In the genomic region with DNA sequence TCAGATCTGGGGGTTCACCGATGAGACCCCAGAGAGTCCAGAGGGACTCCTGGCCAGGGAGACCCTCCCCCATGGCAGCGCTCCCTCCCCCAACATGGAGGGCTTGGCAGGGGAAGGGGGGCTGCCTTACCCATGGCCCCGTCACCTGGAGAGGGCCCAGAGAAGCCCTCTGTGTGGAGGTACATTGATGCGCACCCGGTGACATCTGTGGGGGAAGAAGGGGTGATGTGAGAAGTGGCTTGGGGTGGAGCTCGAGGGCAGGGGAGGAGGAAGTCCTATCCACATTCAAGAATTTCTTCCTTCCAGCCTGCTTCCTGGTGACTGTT, we compare ENCODE assay signal across 11 cellular contexts. TPM values are rescaled to one million over a fixed set of nuclear protein-coding genes. Genes with fewer than 3 reads are reported as not detected.
A peak's percentile ranks its signal among the peaks of the same experiment; 100 is the strongest.
DNase-seq lines count a peak whose midpoint lies in the region; ATAC-seq, FAIRE-seq and TF ChIP-seq lines count a peak whose summit lies in the region.
"Had no signal": no experiment of that assay in that cellular context is flagged by ENCODE, and none has a peak within 500 bp of the region (broad histone marks: within the 10 kb centered on the region; RNA-seq: fewer than 3 reads in every experiment).

No MANE protein-coding gene starts in this region.

- H3K14ac ChIP-seq in H1 (ENCODE audit: insufficient read length) = no peak overlapping the region

- H3K27me3 ChIP-seq in NT2/D1 (ENCODE audit: insufficient read depth, insufficient read length) = no peaks in the 10 kb centered on the region
- H3K27me3 ChIP-seq in H1 (replicated peaks in 1 of 4; ENCODE audit: control insufficient read depth in 3 of 4, extremely low read depth in 1 of 4, insufficient read depth in 3 of 4, low read length in 3 of 4) = no peaks in the 10 kb centered on the region
- no peaks in the 10 kb centered on the region for H3K27me3 ChIP-seq in lower lobe of right lung (ENCODE audit: low read depth)
- H3K27me3 ChIP-seq in suprapubic skin = no peaks in the 10 kb centered on the region

- no peak overlapping the region for H3K23ac ChIP-seq in H1 (ENCODE audit: insufficient read length)

- H3K4me3 Mint-ChIP-seq in activated T-cell treated with anti-CD3 and anti-CD28 coated beads, Interleukin-2, amount 50 U/mL, for 72 hours = no peak overlapping the region
- H3K4me3 Mint-ChIP-seq: activated CD4-positive, alpha-beta T cell treated with anti-CD3 and anti-CD28 coated beads, Interleukin-2, amount 10 ng/mL, durations not matched to agents 7 days and 5 days; activated naive CD4-positive, alpha-beta T cell treated with anti-CD3 and anti-CD28 coated beads, Interleukin-2, amount 50 U/mL, for 24 hours had no signal

- peak overlapping the region; percentile 40 for H3K4ac ChIP-seq in H1 (replicated peaks; ENCODE audit: insufficient read length, low read depth, low read length)

- no peaks in the 10 kb centered on the region for H3K79me2 ChIP-seq in H1 (ENCODE audit: control insufficient read depth in 1 of 2, insufficient read depth in 2 of 2, low read length in 2 of 2)

- no peak overlapping the region for H4K8ac ChIP-seq in H1 (ENCODE audit: extremely low read depth, insufficient read depth, low read length)

- H2BK15ac ChIP-seq in H1 (ENCODE audit: low read length) = no peak overlapping the region

- H3K18ac ChIP-seq in H1 (ENCODE audit: extremely low read depth, low read length) = peak overlapping the region; percentile 93; the same call in 1 of the 2 replicates

- peak overlapping the region; percentile 99 for H2BK12ac ChIP-seq in H1 (ENCODE audit: low read depth, low read length)

- H3K27me3 Mint-ChIP-seq in activated T-cell treated with anti-CD3 and anti-CD28 coated beads, Interleukin-2, amount 50 U/mL, for 72 hours (ENCODE audit: low read depth) = no peaks in the 10 kb centered on the region
- H3K27me3 Mint-ChIP-seq: activated CD4-positive, alpha-beta T cell treated with anti-CD3 and anti-CD28 coated beads, Interleukin-2, amount 10 ng/mL, durations not matched to agents 7 days and 5 days; activated naive CD4-positive, alpha-beta T cell treated with anti-CD3 and anti-CD28 coated beads, Interleukin-2, amount 50 U/mL, for 24 hours had no signal

- no peaks in the 10 kb centered on the region for H3K9me3 Mint-ChIP-seq in activated T-cell treated with anti-CD3 and anti-CD28 coated beads, Interleukin-2, amount 50 U/mL, for 72 hours
- H3K9me3 Mint-ChIP-seq: activated CD4-positive, alpha-beta T cell treated with anti-CD3 and anti-CD28 coated beads, Interleukin-2, amount 10 ng/mL, durations not matched to agents 7 days and 5 days; activated naive CD4-positive, alpha-beta T cell treated with anti-CD3 and anti-CD28 coated beads, Interleukin-2, amount 50 U/mL, for 24 hours had no signal

- DNase-seq in NT2/D1 (ENCODE audit: low read depth, low spot score) (no peak), H1 (ENCODE audit: low read depth in 1 of 2, low spot score in 2 of 2) (no peak), lower lobe of right lung (no peak), suprapubic skin (ENCODE audit: low spot score in 2 of 2) (peak in 1 of 2 donors; percentile 58)
- DNase-seq in activated T-cell treated with anti-CD3 and anti-CD28 coated beads, Interleukin-2, amount 50 U/mL, for 72 hours = no peak
- DNase-seq in stimulated activated CD4-positive, alpha-beta T cell treated with anti-CD3 and anti-CD28 coated beads, Interleukin-4, amount 100 ng/mL, for 4 hours = no peak
- DNase-seq: activated CD4-positive, alpha-beta T cell treated with anti-CD3 and anti-CD28 coated beads, Interleukin-2, amount 10 ng/mL, durations not matched to agents 7 days and 5 days; Calu3; NCI-H446 had no signal

- peaks cover 32% of the 10 kb centered on the region for H3K4me1 ChIP-seq in NT2/D1 (ENCODE audit: insufficient read depth, insufficient read length)
- H3K4me1 ChIP-seq in H1 (replicated peaks in 1 of 4; ENCODE audit: control insufficient read depth in 3 of 4, insufficient read depth in 4 of 4, low read length in 3 of 4) = peaks cover 18 to 45% (median 23%) of the 10 kb centered on the region in 4 experiments
- peaks cover 16% of the 10 kb centered on the region for H3K4me1 ChIP-seq in lower lobe of right lung
- peaks cover 17% of the 10 kb centered on the region for H3K4me1 ChIP-seq in suprapubic skin

- H3K4me2 ChIP-seq in H1 (ENCODE audit: insufficient read depth in 1 of 2, low read depth in 2 of 2, low read length in 2 of 2) = peak overlapping the region; percentile 81 to 93

- H3K27ac Mint-ChIP-seq in activated T-cell treated with anti-CD3 and anti-CD28 coated beads, Interleukin-2, amount 50 U/mL, for 72 hours = no peak overlapping the region
- H3K27ac Mint-ChIP-seq: activated CD4-positive, alpha-beta T cell treated with anti-CD3 and anti-CD28 coated beads, Interleukin-2, amount 10 ng/mL, durations not matched to agents 7 days and 5 days; activated naive CD4-positive, alpha-beta T cell treated with anti-CD3 and anti-CD28 coated beads, Interleukin-2, amount 50 U/mL, for 24 hours had no signal

- H3K79me1 ChIP-seq in H1 (ENCODE audit: low read depth, low read length) = peaks cover 2% of the 10 kb centered on the region; the same call in 1 of the 2 replicates

- TF ChIP-seq POLR2A in H1 (IDR thresholded peaks at IDR 0.05; ENCODE audit: control extremely low read depth in 1 of 2, low read depth in 2 of 2, low read length in 2 of 2) = no peak
- no peak for TF ChIP-seq POLR2A in suprapubic skin (IDR thresholded peaks at IDR 0.05)

- no peak for TF ChIP-seq RAD21 in H1 (IDR thresholded peaks at IDR 0.05 in 1 of 2, conservative IDR thresholded peaks at IDR 0.05 in 1 of 2; ENCODE audit: low read depth in 2 of 2, low read length in 2 of 2)

- H4K5ac ChIP-seq in H1 (ENCODE audit: insufficient read length, low read depth, low read length) = no peak overlapping the region

- H3K36me3 ChIP-seq in NT2/D1 (ENCODE audit: insufficient read depth, insufficient read length, low read length) (peaks cover 66% of the 10 kb centered on the region), H1 (ENCODE audit: control insufficient read depth in 2 of 4, insufficient read depth in 4 of 4, low read length in 3 of 4) (peaks cover 0 to 15% (median 8%) of the 10 kb centered on the region in 4 experiments; a peak in 5 of 8 replicates), lower lobe of right lung (peaks cover 29% of the 10 kb centered on the region), suprapubic skin (peaks cover 25% of the 10 kb centered on the region)

- H3K9me3 ChIP-seq in NT2/D1 (ENCODE audit: insufficient read depth, low read length) = no peaks in the 10 kb centered on the region
- no peaks in the 10 kb centered on the region for H3K9me3 ChIP-seq in H1 (ENCODE audit: insufficient read depth in 2 of 2, low read depth in 1 of 2, low read length in 1 of 2)
- no peaks in the 10 kb centered on the region for H3K9me3 ChIP-seq in lower lobe of right lung
- H3K9me3 ChIP-seq in suprapubic skin = no peaks in the 10 kb centered on the region

- POLR2A ChIA-PET in H1 (lab: Charles Lee; ENCODE audit: partially characterized antibody) = interaction anchor here (0.8 to 12.6 kb wide), 17 partner anchors 8 to 173 kb away, joined by 3 to 345 read pairs (median 4); a partner anchor contains a TSS

- H3K56ac ChIP-seq in H1 (replicated peaks; ENCODE audit: insufficient read length, low read depth, low read length) = no peak overlapping the region

- H2AK5ac ChIP-seq in H1 (ENCODE audit: low read depth, low read length) = peak overlapping the region; percentile 99; the same call in 1 of the 2 replicates

- H3K9ac ChIP-seq in NT2/D1 (ENCODE audit: insufficient read length, low read depth) (peak overlapping the region; percentile 21), H1 (replicated peaks in 1 of 4; ENCODE audit: extremely low read depth in 1 of 4, low read depth in 3 of 4, low read length in 3 of 4) (peak overlapping the region in 2 of 4 experiments; percentile 25 to 68; a peak in 2 of 7 replicates)

- intact Hi-C loops in lower lobe of right lung (cut with DNase I) = no loop called here

- H4K20me1 ChIP-seq in H1 (replicated peaks in 1 of 2; ENCODE audit: control insufficient read depth in 1 of 2, insufficient read depth in 2 of 2, low read length in 2 of 2) = peaks cover 2% of the 10 kb centered on the region in 2 experiments

- CTCF ChIA-PET in H1 (lab: Charles Lee; ENCODE audit: partially characterized antibody) = interaction anchor here (1.4 to 2.4 kb wide), 5 partner anchors 10 to 230 kb away, joined by 3 to 5 read pairs (median 4); no protein-coding TSS in a partner anchor

- H3K27ac ChIP-seq in H1 (ENCODE audit: low read depth, low read length) (peak overlapping the region; percentile 89), lower lobe of right lung (peak overlapping the region; percentile 58), suprapubic skin (no peak overlapping the region)

- H3K4me3 ChIP-seq in NT2/D1 (ENCODE audit: insufficient read length, low read depth) = no peak overlapping the region
- peak overlapping the region in 2 of 4 experiments; percentile 39 to 59; a peak in 3 of 8 replicates for H3K4me3 ChIP-seq in H1 (ENCODE audit: extremely low read depth in 1 of 4, insufficient read depth in 2 of 4, low read depth in 3 of 4, low read length in 4 of 4)
- H3K4me3 ChIP-seq in lower lobe of right lung = peak overlapping the region; percentile 11
- peak overlapping the region; percentile 3 for H3K4me3 ChIP-seq in suprapubic skin

- FAIRE-seq in H1 (lab: Jason Lieb, UNC) = no peak

- H3K23me2 ChIP-seq in H1 (ENCODE audit: low read depth, low read length) = peaks cover 4% of the 10 kb centered on the region; the same call in 1 of the 2 replicates

- H2BK120ac ChIP-seq in H1 (replicated peaks; ENCODE audit: low read depth, low read length) = no peak overlapping the region

- H4K91ac ChIP-seq in H1 (replicated peaks; ENCODE audit: insufficient read length, low read length) = peak overlapping the region; percentile 46

- WGBS in H1 (ENCODE audit: extremely low coverage in 1 of 2, insufficient coverage in 1 of 2, insufficient read length in 1 of 2, insufficient replicate concordance in 2 of 2, low coverage in 1 of 2, low lambda C conversion rate in 2 of 2, missing lambda C conversion rate in 1 of 2), 2 experiments = 82% methylated on average over 5 of the region's 6 CpGs; no CpG with 5 or more reads in 1 of the 2 experiments
- 56% methylated on average over 6 of the region's 6 CpGs for WGBS in suprapubic skin

- H2BK20ac ChIP-seq in H1 (ENCODE audit: low read length) = 0 out of 2 replicates have a peak overlapping the region, but pooled peaks have one; percentile 40

- ATAC-seq in lower lobe of right lung (peak in 1 of 2 donors; percentile 20), GM19395 (IDR thresholded peaks at IDR 0.05; ENCODE audit: unreplicated experiment) (no peak)
- no peak for ATAC-seq in activated T-cell treated with anti-CD3 and anti-CD28 coated beads, Interleukin-2, amount 50 U/mL, for 72 hours (replicated peaks in 1 of 2)

- H2BK5ac ChIP-seq in H1 (ENCODE audit: low read depth, low read length) = peak overlapping the region; percentile 99; the same call in 1 of the 2 replicates

- TF ChIP-seq CTCF in H1 (IDR thresholded peaks at IDR 0.05; ENCODE audit: control extremely low read depth in 1 of 3, insufficient read depth in 1 of 3, low read depth in 1 of 3, low read length in 3 of 3) (no peak), lower lobe of right lung (IDR thresholded peaks at IDR 0.05) (no peak), suprapubic skin (IDR thresholded peaks at IDR 0.05) (no peak)

- H3K36me3 Mint-ChIP-seq in activated T-cell treated with anti-CD3 and anti-CD28 coated beads, Interleukin-2, amount 50 U/mL, for 72 hours (ENCODE audit: insufficient read depth in 2 of 2) = no peaks in the 10 kb centered on the region

- TF ChIP-seq EP300 in H1 (IDR thresholded peaks at IDR 0.05; ENCODE audit: borderline replicate concordance in 1 of 2, low read depth in 2 of 2, low read length in 2 of 2) = no peak
- TF ChIP-seq EP300 in suprapubic skin (IDR thresholded peaks at IDR 0.05) = no peak

- no peak overlapping the region for H2AFZ ChIP-seq in H1 (ENCODE audit: low read length)

- H3K4me1 Mint-ChIP-seq in activated T-cell treated with anti-CD3 and anti-CD28 coated beads, Interleukin-2, amount 50 U/mL, for 72 hours (ENCODE audit: low read depth) = no peaks in the 10 kb centered on the region
- H3K4me1 Mint-ChIP-seq: activated CD4-positive, alpha-beta T cell treated with anti-CD3 and anti-CD28 coated beads, Interleukin-2, amount 10 ng/mL, durations not matched to agents 7 days and 5 days; activated naive CD4-positive, alpha-beta T cell treated with anti-CD3 and anti-CD28 coated beads, Interleukin-2, amount 50 U/mL, for 24 hours had no signal

RNA-seq across cellular contexts. Expression of a gene that starts 16.2 kb away (rescaled TPM):
- total RNA-seq in H1 (2021; fragmentation: NEBNext Ultra II Directional; extraction: Animal tissue kit (Norgen Biotek cat#: 25700)) = 137 and 143 TPM in 2 replicates
- polyA plus RNA-seq in H1 (2011; rRNA removed) = 75.2 and 95.8 TPM in 2 replicates
- polyA plus RNA-seq in H1 (2011; cell fraction: cytosol; rRNA removed) = 68.9 TPM
- 115 TPM for polyA plus RNA-seq in H1 (2011; cell fraction: nucleus; rRNA removed)
- 94.3 to 115 TPM (median 103 TPM) in 4 replicates for polyA plus RNA-seq in H1 (2012, experiment 1 of 2)
- polyA plus RNA-seq in H1 (2012, experiment 2 of 2) = 146 TPM
- polyA plus RNA-seq in H1 (2013, experiment 1 of 2) = 118 TPM
- 117 TPM for polyA plus RNA-seq in H1 (2013, experiment 2 of 2)
- 41.1 and 46.8 TPM in 2 replicates for polyA minus RNA-seq in H1 (2011; rRNA and poly(A)+ RNA removed)
- 52.2 TPM for polyA minus RNA-seq in H1 (2011; cell fraction: cytosol; rRNA and poly(A)+ RNA removed)
- 25.6 TPM for polyA minus RNA-seq in H1 (2011; cell fraction: nucleus; rRNA and poly(A)+ RNA removed)
- 2.2 TPM for total RNA-seq in lower lobe of right lung
- 1 to 10 TPM; 5.6 to 7.1 (median 6.3) TPM for total RNA-seq in suprapubic skin
- total RNA-seq in activated T-cell treated with anti-CD3 and anti-CD28 coated beads, Interleukin-2, amount 50 U/mL, for 72 hours = 1 to 10 TPM; 1.2 to 2.1 TPM

RNA-seq across cellular contexts. Expression of a gene that starts 46.2 kb away (rescaled TPM):
- total RNA-seq in H1 (2021; fragmentation: NEBNext Ultra II Directional; extraction: Animal tissue kit (Norgen Biotek cat#: 25700)) = 57.0 and 59.4 TPM in 2 replicates
- polyA plus RNA-seq in H1 (2011; rRNA removed) = 24.8 and 30.5 TPM in 2 replicates
- polyA plus RNA-seq in H1 (2011; cell fraction: cytosol; rRNA removed) = 28.4 TPM
- 40.8 TPM for polyA plus RNA-seq in H1 (2011; cell fraction: nucleus; rRNA removed)
- polyA plus RNA-seq in H1 (2012, experiment 1 of 2) = 36.9 to 50.2 TPM (median 37.4 TPM) in 4 replicates
- polyA plus RNA-seq in H1 (2012, experiment 2 of 2) = 5.1 TPM
- 32.9 TPM for polyA plus RNA-seq in H1 (2013, experiment 1 of 2)
- 33.1 TPM for polyA plus RNA-seq in H1 (2013, experiment 2 of 2)
- 63.5 and 72.5 TPM in 2 replicates for polyA minus RNA-seq in H1 (2011; rRNA and poly(A)+ RNA removed)
- 29.9 TPM for polyA minus RNA-seq in H1 (2011; cell fraction: cytosol; rRNA and poly(A)+ RNA removed)
- polyA minus RNA-seq in H1 (2011; cell fraction: nucleus; rRNA and poly(A)+ RNA removed) = 31.9 TPM
- 56.7 TPM for total RNA-seq in lower lobe of right lung
- total RNA-seq in suprapubic skin = 10 to 100 TPM; 31.4 to 57.1 (median 46.1) TPM
- total RNA-seq in activated T-cell treated with anti-CD3 and anti-CD28 coated beads, Interleukin-2, amount 50 U/mL, for 72 hours = 10 to 100 TPM; 53.8 to 61.1 TPM

Comparison
In these comparisons a context has a peak if more than half of its experiments do, and no peak if none do; other contexts are left out.
1. RNA of a gene that starts 16.2 kb away (total RNA-seq): 137 to 143 TPM in H1; 5.6 to 7.1 TPM in suprapubic skin, 2.2 TPM in lower lobe of right lung (single experiment) and 1.2 to 2.1 TPM in activated T-cell treated with anti-CD3 and anti-CD28 coated beads, Interleukin-2, amount 50 U/mL, for 72 hours; every median in the first group is over 10 times any median in the second.